1 cellular context compared by ENCODE assay signal in the genomic region with DNA sequence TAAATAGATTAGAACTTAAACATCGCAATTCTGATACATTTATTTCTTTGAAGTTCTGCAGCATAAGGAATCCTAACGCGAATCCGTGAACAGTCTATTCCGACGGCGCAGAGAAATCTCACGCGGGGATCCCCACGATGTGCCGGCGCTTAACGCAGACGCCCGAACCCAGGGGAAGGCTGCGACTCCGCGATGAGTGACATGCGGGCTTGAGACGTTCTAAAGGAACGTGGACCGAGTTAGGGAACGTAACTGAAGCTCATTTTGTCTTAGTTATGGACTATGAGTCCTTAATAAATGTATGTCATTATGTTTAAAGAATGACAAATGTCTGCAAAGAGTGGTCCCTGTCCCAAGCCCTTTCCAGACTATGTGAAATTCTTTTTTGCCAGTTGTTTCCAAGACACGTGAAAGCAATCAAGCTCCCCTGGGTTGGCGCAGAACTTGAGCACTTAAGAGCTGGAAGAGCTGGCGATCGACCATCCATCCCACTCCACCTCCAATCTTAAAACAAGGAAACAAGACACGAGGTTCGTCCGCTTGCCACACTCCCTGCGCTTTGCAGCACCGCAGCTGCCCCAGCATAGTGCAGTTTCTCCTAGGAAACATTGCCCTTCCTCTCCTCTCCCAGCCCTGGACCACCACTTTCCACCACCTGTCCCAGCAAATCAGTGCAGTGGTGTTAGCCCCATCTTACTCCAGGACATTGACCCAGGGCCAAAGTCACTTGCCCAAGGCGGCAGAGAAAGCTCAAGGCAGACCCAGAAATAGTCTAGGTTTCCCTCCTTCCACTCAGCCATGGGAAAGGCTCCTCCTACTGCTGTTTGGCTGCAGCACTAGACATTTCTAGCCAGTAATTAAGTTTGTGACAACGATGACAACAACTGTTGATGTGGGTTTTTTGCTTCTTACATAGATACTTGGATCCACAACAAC.
TF ChIP-seq lines count a peak whose summit lies in the region.

No MANE protein-coding gene starts in this region.

TF ChIP-seq in HepG2, 621 proteins besides CTCF, POLR2A, EP300 and RAD21 (continued from another document and continues in another):
- peak; percentile 62; the same call in 1 of the 2 replicates for TF ChIP-seq ZMAT3 (CRISPR knock-in tag; conservative IDR thresholded peaks at IDR 0.05)
- TF ChIP-seq ZNF678 (CRISPR knock-in tag; IDR thresholded peaks at IDR 0.05), result no peak
- no peak for TF ChIP-seq PRDM10 (CRISPR knock-in tag; IDR thresholded peaks at IDR 0.05; ENCODE audit: low read depth)
- TF ChIP-seq, protein P1, sequence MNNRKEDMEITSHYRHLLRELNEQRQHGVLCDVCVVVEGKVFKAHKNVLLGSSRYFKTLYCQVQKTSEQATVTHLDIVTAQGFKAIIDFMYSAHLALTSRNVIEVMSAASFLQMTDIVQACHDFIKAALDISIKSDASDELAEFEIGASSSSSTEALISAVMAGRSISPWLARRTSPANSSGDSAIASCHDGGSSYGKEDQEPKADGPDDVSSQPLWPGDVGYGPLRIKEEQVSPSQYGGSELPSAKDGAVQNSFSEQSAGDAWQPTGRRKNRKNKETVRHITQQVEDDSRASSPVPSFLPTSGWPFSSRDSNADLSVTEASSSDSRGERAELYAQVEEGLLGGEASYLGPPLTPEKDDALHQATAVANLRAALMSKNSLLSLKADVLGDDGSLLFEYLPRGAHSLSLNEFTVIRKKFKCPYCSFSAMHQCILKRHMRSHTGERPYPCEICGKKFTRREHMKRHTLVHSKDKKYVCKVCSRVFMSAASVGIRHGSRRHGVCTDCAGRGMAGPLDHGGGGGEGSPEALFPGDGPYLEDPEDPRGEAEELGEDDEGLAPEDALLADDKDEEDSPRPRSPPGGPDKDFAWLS (CRISPR knock-in tag; IDR thresholded peaks at IDR 0.05; ENCODE audit: borderline replicate concordance), result no peak
- TF ChIP-seq ZC3H4 (CRISPR knock-in tag; IDR thresholded peaks at IDR 0.05; ENCODE audit: borderline replicate concordance), result no peak
- no peak for TF ChIP-seq THAP8 (CRISPR knock-in tag; IDR thresholded peaks at IDR 0.05; ENCODE audit: borderline replicate concordance)
- TF ChIP-seq ZFP90 (CRISPR knock-in tag; IDR thresholded peaks at IDR 0.05; ENCODE audit: borderline replicate concordance), result no peak
- TF ChIP-seq ZNF17 (CRISPR knock-in tag; IDR thresholded peaks at IDR 0.05), result no peak
- no peak for TF ChIP-seq NFKBIZ (CRISPR knock-in tag; IDR thresholded peaks at IDR 0.05)
- no peak for TF ChIP-seq MAZ (IDR thresholded peaks at IDR 0.05; ENCODE audit: borderline replicate concordance, low read depth, low read length)
- 0 out of 2 replicates have a peak, but pooled peaks have one; percentile 3 for TF ChIP-seq MAZ (CRISPR knock-in tag; IDR thresholded peaks at IDR 0.05; ENCODE audit: low read depth)
- no peak for TF ChIP-seq NFE2L2 (IDR thresholded peaks at IDR 0.05; ENCODE audit: low read length)
- no peak for TF ChIP-seq ZNF747 (CRISPR knock-in tag; IDR thresholded peaks at IDR 0.05; ENCODE audit: borderline replicate concordance)
- TF ChIP-seq ZNF556 (CRISPR knock-in tag; IDR thresholded peaks at IDR 0.05; ENCODE audit: borderline replicate concordance), result no peak
- no peak for TF ChIP-seq IRF2 (CRISPR knock-in tag; IDR thresholded peaks at IDR 0.05)
- TF ChIP-seq ZNF335 (CRISPR knock-in tag; IDR thresholded peaks at IDR 0.05), result 0 out of 2 replicates have a peak, but pooled peaks have one; percentile 25
- TF ChIP-seq FLYWCH1 (CRISPR knock-in tag; IDR thresholded peaks at IDR 0.05), result no peak
- no peak for TF ChIP-seq ZNF253 (CRISPR knock-in tag; IDR thresholded peaks at IDR 0.05; ENCODE audit: borderline replicate concordance)
- TF ChIP-seq, protein P2, sequence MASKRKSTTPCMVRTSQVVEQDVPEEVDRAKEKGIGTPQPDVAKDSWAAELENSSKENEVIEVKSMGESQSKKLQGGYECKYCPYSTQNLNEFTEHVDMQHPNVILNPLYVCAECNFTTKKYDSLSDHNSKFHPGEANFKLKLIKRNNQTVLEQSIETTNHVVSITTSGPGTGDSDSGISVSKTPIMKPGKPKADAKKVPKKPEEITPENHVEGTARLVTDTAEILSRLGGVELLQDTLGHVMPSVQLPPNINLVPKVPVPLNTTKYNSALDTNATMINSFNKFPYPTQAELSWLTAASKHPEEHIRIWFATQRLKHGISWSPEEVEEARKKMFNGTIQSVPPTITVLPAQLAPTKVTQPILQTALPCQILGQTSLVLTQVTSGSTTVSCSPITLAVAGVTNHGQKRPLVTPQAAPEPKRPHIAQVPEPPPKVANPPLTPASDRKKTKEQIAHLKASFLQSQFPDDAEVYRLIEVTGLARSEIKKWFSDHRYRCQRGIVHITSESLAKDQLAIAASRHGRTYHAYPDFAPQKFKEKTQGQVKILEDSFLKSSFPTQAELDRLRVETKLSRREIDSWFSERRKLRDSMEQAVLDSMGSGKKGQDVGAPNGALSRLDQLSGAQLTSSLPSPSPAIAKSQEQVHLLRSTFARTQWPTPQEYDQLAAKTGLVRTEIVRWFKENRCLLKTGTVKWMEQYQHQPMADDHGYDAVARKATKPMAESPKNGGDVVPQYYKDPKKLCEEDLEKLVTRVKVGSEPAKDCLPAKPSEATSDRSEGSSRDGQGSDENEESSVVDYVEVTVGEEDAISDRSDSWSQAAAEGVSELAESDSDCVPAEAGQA (IDR thresholded peaks at IDR 0.05; ENCODE audit: low read depth), result no peak
- TF ChIP-seq, protein P2 (CRISPR knock-in tag; IDR thresholded peaks at IDR 0.05; ENCODE audit: borderline replicate concordance), result no peak
- TF ChIP-seq USF2 (IDR thresholded peaks at IDR 0.05; ENCODE audit: low read depth, low read length), result no peak
- TF ChIP-seq USF2 (CRISPR knock-in tag; IDR thresholded peaks at IDR 0.05; ENCODE audit: borderline replicate concordance), result no peak
- TF ChIP-seq MAF1 (CRISPR knock-in tag; IDR thresholded peaks at IDR 0.05; ENCODE audit: borderline replicate concordance), result no peak
- TF ChIP-seq ZFP82 (CRISPR knock-in tag; IDR thresholded peaks at IDR 0.05; ENCODE audit: borderline replicate concordance), result no peak
- TF ChIP-seq ZNF597 (CRISPR knock-in tag; IDR thresholded peaks at IDR 0.05), result no peak
- no peak for TF ChIP-seq ZNF3 (CRISPR knock-in tag; IDR thresholded peaks at IDR 0.05)
- TF ChIP-seq PCBP1 (IDR thresholded peaks at IDR 0.05; ENCODE audit: borderline replicate concordance, low read depth, low read length), result no peak
- TF ChIP-seq NBN (conservative IDR thresholded peaks at IDR 0.05), result no peak
- TF ChIP-seq ZNF276 (CRISPR knock-in tag; IDR thresholded peaks at IDR 0.05; ENCODE audit: low read depth), result no peak
- TF ChIP-seq NFATC3 (CRISPR knock-in tag; IDR thresholded peaks at IDR 0.05), result no peak
- TF ChIP-seq FOXK1 (CRISPR knock-in tag; IDR thresholded peaks at IDR 0.05; ENCODE audit: borderline replicate concordance, low read depth), result no peak
- 0 out of 2 replicates have a peak, but pooled peaks have one; percentile 38 for TF ChIP-seq ZNF816 (CRISPR knock-in tag; IDR thresholded peaks at IDR 0.05; ENCODE audit: borderline replicate concordance)
- no peak for TF ChIP-seq CBFB (CRISPR knock-in tag; IDR thresholded peaks at IDR 0.05)
- TF ChIP-seq ZMYM3 (CRISPR knock-in tag; IDR thresholded peaks at IDR 0.05), result no peak
- no peak for TF ChIP-seq KDM5B (CRISPR knock-in tag; IDR thresholded peaks at IDR 0.05; ENCODE audit: borderline replicate concordance)
- 0 out of 2 replicates have a peak, but pooled peaks have one; percentile 12 for TF ChIP-seq ELF3 (CRISPR knock-in tag; IDR thresholded peaks at IDR 0.05)
- TF ChIP-seq TOPORS (CRISPR knock-in tag; IDR thresholded peaks at IDR 0.05), result no peak
- TF ChIP-seq, protein P3, sequence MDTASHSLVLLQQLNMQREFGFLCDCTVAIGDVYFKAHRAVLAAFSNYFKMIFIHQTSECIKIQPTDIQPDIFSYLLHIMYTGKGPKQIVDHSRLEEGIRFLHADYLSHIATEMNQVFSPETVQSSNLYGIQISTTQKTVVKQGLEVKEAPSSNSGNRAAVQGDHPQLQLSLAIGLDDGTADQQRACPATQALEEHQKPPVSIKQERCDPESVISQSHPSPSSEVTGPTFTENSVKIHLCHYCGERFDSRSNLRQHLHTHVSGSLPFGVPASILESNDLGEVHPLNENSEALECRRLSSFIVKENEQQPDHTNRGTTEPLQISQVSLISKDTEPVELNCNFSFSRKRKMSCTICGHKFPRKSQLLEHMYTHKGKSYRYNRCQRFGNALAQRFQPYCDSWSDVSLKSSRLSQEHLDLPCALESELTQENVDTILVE (CRISPR knock-in tag; IDR thresholded peaks at IDR 0.05), result no peak
- no peak for TF ChIP-seq ZNF775 (CRISPR knock-in tag; IDR thresholded peaks at IDR 0.05; ENCODE audit: borderline replicate concordance)
- TF ChIP-seq NFE2 (CRISPR knock-in tag; IDR thresholded peaks at IDR 0.05), result no peak
- TF ChIP-seq ZNF720 (CRISPR knock-in tag; IDR thresholded peaks at IDR 0.05), result no peak
- no peak for TF ChIP-seq EZH2 (conservative IDR thresholded peaks at IDR 0.05; ENCODE audit: low read depth, low read length)
